23 cellular contexts compared by ENCODE assay signal in the genomic region with DNA sequence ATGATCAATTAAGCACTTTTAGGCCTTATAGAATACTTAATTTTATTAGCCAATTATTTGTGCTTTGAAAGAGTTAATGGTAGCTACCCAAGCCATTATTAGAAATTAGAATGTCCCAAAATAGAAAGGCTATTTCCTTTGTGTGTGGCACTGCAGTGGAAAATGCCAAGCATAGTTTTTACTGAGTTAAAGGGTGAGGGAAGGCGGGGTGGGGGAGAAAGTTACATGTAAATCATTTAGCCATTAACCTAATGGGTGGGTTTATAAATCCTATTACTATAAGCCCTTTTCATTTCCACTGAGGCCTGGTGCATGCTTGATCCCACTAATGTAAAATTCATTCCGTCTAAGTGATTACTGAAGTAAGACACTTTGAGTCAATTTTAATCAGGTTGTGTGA.
DNase-seq lines count a peak whose midpoint lies in the region; ATAC-seq and TF ChIP-seq lines count a peak whose summit lies in the region.
"Had no signal": no experiment of that assay in that cellular context is flagged by ENCODE, and none has a peak within 500 bp of the region (broad histone marks: within the 10 kb centered on the region; RNA-seq: fewer than 3 reads in every experiment).

No MANE protein-coding gene starts in this region.

- ATAC-seq in right cardiac atrium (peak; percentile 29 to 32), HG03135 (IDR thresholded peaks at IDR 0.05; ENCODE audit: unreplicated experiment) (no peak), GM21723 (IDR thresholded peaks at IDR 0.05; ENCODE audit: unreplicated experiment) (no peak)
- ATAC-seq: A549, SK-N-SH treated with all-trans-retinoic acid at 6 μM for 48 hours had no signal

- H3K27ac Mint-ChIP-seq in neural crest cell (ENCODE audit: unreplicated experiment) = peak overlapping the region; percentile 4

- H3K4me3 Mint-ChIP-seq in neural crest cell = no peak overlapping the region
- H3K4me3 Mint-ChIP-seq: CD4-positive, CD25-positive, alpha-beta regulatory T cell had no signal

- H3K27ac ChIP-seq in A673 (ENCODE audit: low read depth, low read length, poor library complexity, severe bottlenecking) (no peak overlapping the region), right cardiac atrium (ENCODE audit: low read length) (no peak overlapping the region)
- H3K27ac ChIP-seq: A549, RWPE1 had no signal

- POLR2A ChIA-PET in A673 (lab: Charles Lee; ENCODE audit: low non-redundant PET) = no interaction called here

- in situ Hi-C loops in G401 (cut with HindIII; ENCODE audit: low sequenced_read_pairs) = no loop called here

- CTCF ChIA-PET in A673 (lab: Charles Lee) = no interaction called here

- H3K4me1 Mint-ChIP-seq in neural crest cell = peaks cover 3% of the 10 kb centered on the region

- no TSS peak for BruUV-seq in A673 (replicated peaks; lab: Mats Ljungman, UMichigan)

- H3K27me3 Mint-ChIP-seq in neural crest cell (ENCODE audit: low read depth) = no peaks in the 10 kb centered on the region
- H3K27me3 Mint-ChIP-seq: CD4-positive, CD25-positive, alpha-beta regulatory T cell had no signal

- intact Hi-C loops in A673 (cut with micrococcal nuclease; ENCODE audit: unreplicated experiment) (no loop called here), right cardiac atrium (cut with DNase I) (no loop called here)

- TF ChIP-seq CTCF in A673 (conservative IDR thresholded peaks at IDR 0.05; ENCODE audit: low read depth, low read length) (no peak), neural crest cell (conservative IDR thresholded peaks at IDR 0.05) (no peak)

- H3K36me3 Mint-ChIP-seq in neural crest cell (ENCODE audit: low read depth) = peaks cover 18% of the 10 kb centered on the region

- DNase-seq in A673 (ENCODE audit: low spot score) = peak; percentile 22
- DNase-seq in NCI-H82 treated with DMSO at 0.1 percent for 48 hours (lab: John Stamatoyannopoulos, UW; ENCODE audit: unreplicated experiment) = peak; percentile 87
- DNase-seq in right cardiac atrium = no peak
- no peak for DNase-seq in neural crest cell (ENCODE audit: low read depth, low spot score)
- no peak for DNase-seq in G401 (ENCODE audit: low spot score)
- DNase-seq: BE2C; Caco-2; CD4-positive, CD25-positive, alpha-beta regulatory T cell; DND-41; GOT3; HCEC 1CT; KG1; NCI-H1092; NCI-H1436; NCI-H187 treated with DMSO at 0.1 percent for 48 hours; NCI-H2227 treated with DMSO at 0.1 percent for 48 hours; NCI-H510A; NK-92 treated with Interleukin-12 subunit alpha and Interleukin-12 subunit beta, amount 100 ng/mL, for 24 hours had no signal

- no peaks in the 10 kb centered on the region for H3K27me3 ChIP-seq in A673 (replicated peaks; ENCODE audit: insufficient read depth, low read depth, low read length, poor library complexity)
- H3K27me3 ChIP-seq in right cardiac atrium (ENCODE audit: control insufficient read depth, insufficient read depth) = no peaks in the 10 kb centered on the region
- H3K27me3 ChIP-seq: BE2C had no signal

- H3K9me3 ChIP-seq in A673 (ENCODE audit: low read depth, low read length, poor library complexity, severe bottlenecking) (no peaks in the 10 kb centered on the region), right cardiac atrium (ENCODE audit: control insufficient read depth, low read length) (no peaks in the 10 kb centered on the region)
- H3K9me3 ChIP-seq: A549, BE2C, Caco-2 had no signal

- no peaks in the 10 kb centered on the region for H3K36me3 ChIP-seq in A673 (ENCODE audit: insufficient read depth, low read length, poor library complexity, severe bottlenecking)
- H3K36me3 ChIP-seq: BE2C had no signal

- H3K4me1 ChIP-seq in A673 (ENCODE audit: insufficient read depth, low read length, poor library complexity, severe bottlenecking) = peaks cover 14% of the 10 kb centered on the region
- H3K4me1 ChIP-seq in right cardiac atrium (ENCODE audit: control insufficient read depth, insufficient read depth, low read length) = no peaks in the 10 kb centered on the region
- H3K4me1 ChIP-seq: A549, BE2C, Caco-2 had no signal

- 56% methylated on average over 2 of the region's 2 CpGs for WGBS in right cardiac atrium

- no peaks in the 10 kb centered on the region for H3K9me3 Mint-ChIP-seq in neural crest cell
- H3K9me3 Mint-ChIP-seq: CD4-positive, CD25-positive, alpha-beta regulatory T cell had no signal

- no peak overlapping the region for H3K4me3 ChIP-seq in A673 (ENCODE audit: low read depth, low read length, poor library complexity, severe bottlenecking)
- no peak overlapping the region for H3K4me3 ChIP-seq in right cardiac atrium (ENCODE audit: low read length)
- H3K4me3 ChIP-seq: A549 had no signal

Comparison
In these comparisons a context has a peak if more than half of its experiments do, and no peak if none do; other contexts are left out.
1. DNase-seq: peak in A673 (single experiment) and NCI-H82 treated with DMSO at 0.1 percent for 48 hours (single experiment); none in right cardiac atrium (0 of 3), neural crest cell (single experiment) and G401 (single experiment).
2. ATAC-seq: peak in right cardiac atrium (2 of 2); none in HG03135 (single experiment) and GM21723 (single experiment).